Comparison of ENCODE assay signal across 1 cellular context in the genomic region with DNA sequence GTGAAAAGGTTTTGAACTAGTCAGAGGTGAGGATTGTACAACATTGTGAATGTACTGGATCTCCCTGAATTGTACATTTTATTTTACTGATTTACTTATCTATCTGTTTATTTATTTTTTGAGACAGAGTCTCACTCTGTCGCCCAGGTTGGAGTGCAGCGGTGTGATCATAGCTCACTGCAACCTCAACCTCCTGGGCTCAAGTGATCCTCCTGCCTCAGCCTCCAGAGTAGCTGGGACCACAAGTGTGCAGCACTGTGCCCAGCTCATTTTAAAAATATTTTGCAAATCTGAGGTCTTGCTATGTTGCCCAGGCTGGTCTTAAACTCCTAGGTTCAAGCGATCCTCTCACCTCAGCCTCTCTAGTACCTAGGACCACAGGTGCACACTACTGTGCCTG. TPM values are rescaled to one million over a fixed set of nuclear protein-coding genes. Genes with fewer than 3 reads are reported as not detected.
"Had no signal": no experiment of that assay in that cellular context is flagged by ENCODE, and none has a peak within 500 bp of the region (broad histone marks: within the 10 kb centered on the region; RNA-seq: fewer than 3 reads in every experiment).

No MANE protein-coding gene starts in this region.

RNA-seq across cellular contexts. Expression of a gene that starts 19.1 kb away (rescaled TPM):
- polyA plus RNA-seq: neural cell had no signal
